In the genomic region with DNA sequence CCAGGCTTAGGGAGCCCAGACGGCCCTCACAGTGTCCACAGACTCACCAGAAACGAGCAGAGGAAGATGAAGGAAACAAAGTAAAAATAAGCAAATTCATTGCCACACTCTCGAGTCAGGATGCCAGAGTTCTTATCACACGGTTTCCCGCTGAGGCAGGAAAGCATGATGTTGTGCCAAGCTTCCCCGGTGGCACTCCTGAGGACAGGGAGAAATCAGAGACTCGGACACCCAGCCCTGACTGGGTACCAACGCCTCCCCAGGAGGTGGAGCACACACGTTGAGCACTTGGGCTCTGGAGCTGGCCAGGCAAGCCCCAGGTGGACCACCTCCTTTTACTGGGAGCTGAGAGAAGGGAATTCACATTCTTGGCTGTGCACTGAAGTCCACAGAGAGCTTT, we compare ENCODE assay signal across 16 cellular contexts.
DNase-seq lines count a peak whose midpoint lies in the region; ATAC-seq, FAIRE-seq and TF ChIP-seq lines count a peak whose summit lies in the region.
"Had no signal": no experiment of that assay in that cellular context is flagged by ENCODE, and none has a peak within 500 bp of the region (broad histone marks: within the 10 kb centered on the region; RNA-seq: fewer than 3 reads in every experiment).

No MANE protein-coding gene starts in this region.

- no peak for ATAC-seq in CD4-positive, CD25-positive, alpha-beta regulatory T cell (ENCODE audit: low read depth in 2 of 2)
- peak; percentile 48 for ATAC-seq in PC-3
- no peak for ATAC-seq in stimulated activated effector memory CD8-positive, alpha-beta T cell treated with anti-CD3 and anti-CD28 coated beads, Interleukin-12 subunit alpha, Interleukin-12 subunit beta, amount 100 ng/mL, for 72 hours
- ATAC-seq: GM23338, HepG2, K562 had no signal

- H3K4me2 ChIP-seq in PC-3 (ENCODE audit: low read length) = peak overlapping the region; percentile 58
- no peak overlapping the region for H3K4me2 ChIP-seq in endothelial cell of umbilical vein (ENCODE audit: insufficient read depth, low read length)
- no peak overlapping the region for H3K4me2 ChIP-seq in parathyroid adenoma (ENCODE audit: low read length)
- H3K4me2 ChIP-seq: GM23338 had no signal

- H3K9me2 ChIP-seq in PC-3 (replicated peaks; ENCODE audit: low read length) = no peaks in the 10 kb centered on the region

- H3K79me2 ChIP-seq in PC-3 (ENCODE audit: low read length) = no peaks in the 10 kb centered on the region
- no peaks in the 10 kb centered on the region for H3K79me2 ChIP-seq in endothelial cell of umbilical vein (ENCODE audit: control insufficient read depth, insufficient read depth, low read length)
- no peaks in the 10 kb centered on the region for H3K79me2 ChIP-seq in parathyroid adenoma

- no peak for DNase-seq in CD4-positive, CD25-positive, alpha-beta regulatory T cell
- DNase-seq in PC-3 (no peak), endothelial cell of umbilical vein (ENCODE audit: low read depth, low spot score) (peak; percentile 11), HuH-7 (ENCODE audit: low spot score) (no peak), tibial artery (no peak)
- no peak for DNase-seq in stimulated activated effector memory CD8-positive, alpha-beta T cell treated with anti-CD3 and anti-CD28 coated beads, Interleukin-12 subunit alpha, Interleukin-12 subunit beta, amount 100 ng/mL, for 72 hours (ENCODE audit: low spot score in 2 of 2)
- DNase-seq: Caco-2; CD8-positive, alpha-beta memory T cell; GF-D8; H7 had no signal

- no peaks in the 10 kb centered on the region for H3K27me3 ChIP-seq in CD4-positive, CD25-positive, alpha-beta regulatory T cell (ENCODE audit: control insufficient read depth, insufficient read depth, low read length)
- H3K27me3 ChIP-seq in PC-3 (ENCODE audit: low read length) = 0 out of 2 replicates have a peak, but pooled peaks cover 1% of the 10 kb centered on the region
- peaks cover 0 to 2% of the 10 kb centered on the region in 2 experiments for H3K27me3 ChIP-seq in endothelial cell of umbilical vein (ENCODE audit: control insufficient read depth in 2 of 2, insufficient read depth in 2 of 2, low read length in 2 of 2)
- no peaks in the 10 kb centered on the region for H3K27me3 ChIP-seq in parathyroid adenoma (ENCODE audit: control insufficient read depth, insufficient read depth, low read length)
- peaks cover 0 to 35% of the 10 kb centered on the region in 2 donors for H3K27me3 ChIP-seq in tibial artery

- no peaks in the 10 kb centered on the region for H3K36me3 ChIP-seq in CD4-positive, CD25-positive, alpha-beta regulatory T cell (ENCODE audit: control insufficient read depth, insufficient read depth, low read length)
- H3K36me3 ChIP-seq in PC-3 (ENCODE audit: low read depth, low read length) (no peaks in the 10 kb centered on the region), endothelial cell of umbilical vein (ENCODE audit: control insufficient read depth in 2 of 2, extremely low read depth in 1 of 2, insufficient read depth in 2 of 2, low read length in 2 of 2) (no peaks in the 10 kb centered on the region), parathyroid adenoma (ENCODE audit: control insufficient read depth, insufficient read depth, low read length) (no peaks in the 10 kb centered on the region), tibial artery (no peaks in the 10 kb centered on the region)

- POLR2A ChIA-PET in PC-3 (lab: Charles Lee; ENCODE audit: unreplicated experiment) = no interaction called here
- POLR2A ChIA-PET in endothelial cell of umbilical vein (lab: Charles Lee) = no interaction called here

- TF ChIP-seq POLR2A in endothelial cell of umbilical vein (IDR thresholded peaks at IDR 0.05; ENCODE audit: low read depth, low read length) = no peak

- H3K4me3 ChIP-seq in CD4-positive, CD25-positive, alpha-beta regulatory T cell (ENCODE audit: low read depth, low read length) = no peak overlapping the region
- peak overlapping the region; percentile 17; the same call in 1 of the 2 replicates for H3K4me3 ChIP-seq in PC-3 (ENCODE audit: low read length)
- H3K4me3 ChIP-seq in endothelial cell of umbilical vein (replicated peaks in 1 of 3; ENCODE audit: insufficient read depth in 1 of 3, low read depth in 1 of 3, low read length in 3 of 3) = no peak overlapping the region
- H3K4me3 ChIP-seq in parathyroid adenoma (ENCODE audit: low read depth, low read length) = no peak overlapping the region
- H3K4me3 ChIP-seq in tibial artery = no peak overlapping the region
- H3K4me3 ChIP-seq: GM23338, K562 had no signal

- H3K9ac ChIP-seq in PC-3 (ENCODE audit: low read length) = no peak overlapping the region
- no peak overlapping the region for H3K9ac ChIP-seq in endothelial cell of umbilical vein (replicated peaks; ENCODE audit: extremely low read depth, insufficient read depth, low read length)
- no peak overlapping the region for H3K9ac ChIP-seq in parathyroid adenoma

- no peaks in the 10 kb centered on the region for H3K36me3 Mint-ChIP-seq in CD4-positive, CD25-positive, alpha-beta regulatory T cell
- H3K36me3 Mint-ChIP-seq in stimulated activated effector memory CD8-positive, alpha-beta T cell treated with anti-CD3 and anti-CD28 coated beads, Interleukin-12 subunit alpha, Interleukin-12 subunit beta, amount 100 ng/mL, for 72 hours = no peaks in the 10 kb centered on the region
- H3K36me3 Mint-ChIP-seq: CD14-positive monocyte had no signal

- peak overlapping the region; percentile 63 for H2AFZ ChIP-seq in PC-3 (ENCODE audit: low read length)
- H2AFZ ChIP-seq in endothelial cell of umbilical vein (ENCODE audit: low read depth, low read length) = no peak overlapping the region
- H2AFZ ChIP-seq in parathyroid adenoma = peak overlapping the region; percentile 53
- H2AFZ ChIP-seq: GM23338 had no signal

- dilution Hi-C loops in endothelial cell of umbilical vein (cut with MboI; ENCODE audit: extremely low pct_ligation_motif_present, low sequenced_read_pairs) = no loop called here

- H3K9me3 ChIP-seq in CD4-positive, CD25-positive, alpha-beta regulatory T cell (ENCODE audit: control insufficient read depth in 2 of 2, low read length in 2 of 2) = peaks cover 0 to 5% of the 10 kb centered on the region in 2 experiments
- no peaks in the 10 kb centered on the region for H3K9me3 ChIP-seq in PC-3 (ENCODE audit: low read length)
- no peaks in the 10 kb centered on the region for H3K9me3 ChIP-seq in endothelial cell of umbilical vein (replicated peaks; ENCODE audit: control insufficient read depth, insufficient read depth, low read length)
- H3K9me3 ChIP-seq in parathyroid adenoma (ENCODE audit: control insufficient read depth, low read length) = no peaks in the 10 kb centered on the region
- H3K9me3 ChIP-seq in tibial artery = peaks cover 0 to 18% (median 13%) of the 10 kb centered on the region in 3 donors
- H3K9me3 ChIP-seq: Caco-2 had no signal

- H3K27me3 Mint-ChIP-seq in CD4-positive, CD25-positive, alpha-beta regulatory T cell = no peaks in the 10 kb centered on the region

- H3K4me1 ChIP-seq in CD4-positive, CD25-positive, alpha-beta regulatory T cell (ENCODE audit: control insufficient read depth, insufficient read depth, low read length, poor library complexity, severe bottlenecking) = peaks cover 12% of the 10 kb centered on the region
- H3K4me1 ChIP-seq in PC-3 (ENCODE audit: insufficient read depth, low read length) = peaks cover 9% of the 10 kb centered on the region; the same call in 1 of the 2 replicates
- peaks cover 7% of the 10 kb centered on the region for H3K4me1 ChIP-seq in endothelial cell of umbilical vein (ENCODE audit: control insufficient read depth, extremely low read depth, insufficient read depth, low read length)
- no peaks in the 10 kb centered on the region for H3K4me1 ChIP-seq in parathyroid adenoma
- no peaks in the 10 kb centered on the region for H3K4me1 ChIP-seq in tibial artery
- H3K4me1 ChIP-seq: Caco-2 had no signal

- CTCF ChIA-PET in PC-3 (lab: Charles Lee) (no interaction called here), endothelial cell of umbilical vein (lab: Charles Lee) (interaction anchor here (0.9 to 1.8 kb wide), 4 partner anchors 20 to 254 kb away, joined by 3 to 5 read pairs (median 4); no protein-coding TSS in a partner anchor)

- no peak overlapping the region for H3K4me3 Mint-ChIP-seq in CD4-positive, CD25-positive, alpha-beta regulatory T cell
- no peak overlapping the region for H3K4me3 Mint-ChIP-seq in stimulated activated effector memory CD8-positive, alpha-beta T cell treated with anti-CD3 and anti-CD28 coated beads, Interleukin-12 subunit alpha, Interleukin-12 subunit beta, amount 100 ng/mL, for 72 hours
- H3K4me3 Mint-ChIP-seq: CD14-positive monocyte; CD8-positive, alpha-beta memory T cell; GM23338 had no signal

- no peaks in the 10 kb centered on the region for H4K20me1 ChIP-seq in PC-3 (ENCODE audit: low read length)
- no peaks in the 10 kb centered on the region for H4K20me1 ChIP-seq in endothelial cell of umbilical vein (replicated peaks; ENCODE audit: control insufficient read depth, extremely low read depth, insufficient read depth, low read length)

- no TSS peak for BruUV-seq in PC-3 (replicated peaks; lab: Mats Ljungman, UMichigan)
- no TSS peak for BruUV-seq in endothelial cell of umbilical vein (replicated peaks; lab: Mats Ljungman, UMichigan)

- no peaks in the 10 kb centered on the region for H3K9me1 ChIP-seq in endothelial cell of umbilical vein (replicated peaks; ENCODE audit: control insufficient read depth, extremely low read depth, insufficient read depth, low read length)

- no peaks in the 10 kb centered on the region for H3F3A ChIP-seq in PC-3 (ENCODE audit: low read length, unreplicated experiment)

- H3K27ac ChIP-seq in CD4-positive, CD25-positive, alpha-beta regulatory T cell (ENCODE audit: insufficient read depth, low read length, poor library complexity, severe bottlenecking) = no peak overlapping the region
- H3K27ac ChIP-seq in PC-3 (ENCODE audit: low read length) (no peak overlapping the region), endothelial cell of umbilical vein (ENCODE audit: insufficient read depth, low read depth, low read length) (no peak overlapping the region), parathyroid adenoma (no peak overlapping the region), tibial artery (no peak overlapping the region)

- no peak for TF ChIP-seq CTCF in PC-3 (conservative IDR thresholded peaks at IDR 0.05; ENCODE audit: low read depth, low read length)
- no peak for TF ChIP-seq CTCF in endothelial cell of umbilical vein (IDR thresholded peaks at IDR 0.05; ENCODE audit: extremely low read depth in 1 of 2, insufficient read depth in 1 of 2, low read depth in 1 of 2, low read length in 2 of 2)
- no peak for TF ChIP-seq CTCF in parathyroid adenoma (IDR thresholded peaks at IDR 0.05)
- no peak for TF ChIP-seq CTCF in tibial artery (IDR thresholded peaks at IDR 0.05)

- H3K4me1 Mint-ChIP-seq in CD4-positive, CD25-positive, alpha-beta regulatory T cell = peaks cover 0 to 15% (median 10%) of the 10 kb centered on the region in 4 donors
- peaks cover 16% of the 10 kb centered on the region for H3K4me1 Mint-ChIP-seq in stimulated activated effector memory CD8-positive, alpha-beta T cell treated with anti-CD3 and anti-CD28 coated beads, Interleukin-12 subunit alpha, Interleukin-12 subunit beta, amount 100 ng/mL, for 72 hours

- FAIRE-seq in endothelial cell of umbilical vein (lab: Jason Lieb, UNC) = no peak
- FAIRE-seq: HepG2, HTR-8/SVneo, K562 had no signal

- H3K9me3 Mint-ChIP-seq in CD4-positive, CD25-positive, alpha-beta regulatory T cell = peaks cover 0 to 7% (median 2%) of the 10 kb centered on the region in 7 donors
- H3K9me3 Mint-ChIP-seq in stimulated activated effector memory CD8-positive, alpha-beta T cell treated with anti-CD3 and anti-CD28 coated beads, Interleukin-12 subunit alpha, Interleukin-12 subunit beta, amount 100 ng/mL, for 72 hours = peaks cover 4% of the 10 kb centered on the region

- intact Hi-C loops in PC-3 (cut with micrococcal nuclease) = no loop called here
- intact Hi-C loops in endothelial cell of umbilical vein (cut with micrococcal nuclease) = no loop called here
- intact Hi-C loops in tibial artery (cut with DNase I; ENCODE audit: low total_unique reads) = no loop called here

- H3K27ac Mint-ChIP-seq in CD4-positive, CD25-positive, alpha-beta regulatory T cell = peak overlapping the region in 2 of 3 donors; percentile 42 to 44
- H3K27ac Mint-ChIP-seq in stimulated activated effector memory CD8-positive, alpha-beta T cell treated with anti-CD3 and anti-CD28 coated beads, Interleukin-12 subunit alpha, Interleukin-12 subunit beta, amount 100 ng/mL, for 72 hours = no peak overlapping the region
- H3K27ac Mint-ChIP-seq: CD14-positive monocyte; CD8-positive, alpha-beta memory T cell; GM23338 had no signal
